In genomic region chr4:143512978-143513313, GRCh38 we compare ENCODE assay signal across 8 cellular contexts. TPM values are rescaled to one million over a fixed set of nuclear protein-coding genes. Genes with fewer than 3 reads are reported as not detected.
DNase-seq lines count a peak whose midpoint lies in the region; ATAC-seq lines count a peak whose summit lies in the region.

No MANE protein-coding gene starts in this region.

- peaks cover 25% of the 10 kb centered on the region for H3K4me1 Mint-ChIP-seq in activated CD4-positive, alpha-beta T cell treated with anti-CD3 and anti-CD28 coated beads for 36 hours
- peaks cover 33% of the 10 kb centered on the region for H3K4me1 Mint-ChIP-seq in activated T-cell treated with anti-CD3 and anti-CD28 coated beads, Interleukin-2, amount 50 U/mL, for 4 hours (ENCODE audit: low read depth)
- peaks cover 34% of the 10 kb centered on the region for H3K4me1 Mint-ChIP-seq in stimulated activated memory B cell treated with anti-CD40 and anti-IgM and Interleukin-4, amounts not matched to agents 10 μg/mL and 1 μg/mL and 100 μg/mL, for 72 hours

- peak overlapping the region; percentile 100 for H3K4me3 Mint-ChIP-seq in activated CD4-positive, alpha-beta T cell treated with anti-CD3 and anti-CD28 coated beads for 36 hours
- H3K4me3 Mint-ChIP-seq in activated T-cell treated with anti-CD3 and anti-CD28 coated beads, Interleukin-2, amount 50 U/mL, for 4 hours = peak overlapping the region; percentile 99
- peak overlapping the region; percentile 93 for H3K4me3 Mint-ChIP-seq in stimulated activated memory B cell treated with anti-CD40 and anti-IgM and Interleukin-4, amounts not matched to agents 10 μg/mL and 1 μg/mL and 100 μg/mL, for 72 hours

- H3K27me3 ChIP-seq in right cardiac atrium (ENCODE audit: control insufficient read depth, insufficient read depth) = no peaks in the 10 kb centered on the region

- H3K9me3 ChIP-seq in right cardiac atrium (ENCODE audit: control insufficient read depth, low read length) = no peaks in the 10 kb centered on the region

- no peaks in the 10 kb centered on the region for H3K27me3 Mint-ChIP-seq in activated CD4-positive, alpha-beta T cell treated with anti-CD3 and anti-CD28 coated beads for 36 hours
- H3K27me3 Mint-ChIP-seq in activated T-cell treated with anti-CD3 and anti-CD28 coated beads, Interleukin-2, amount 50 U/mL, for 4 hours (ENCODE audit: low read depth) = peaks cover 2% of the 10 kb centered on the region
- no peaks in the 10 kb centered on the region for H3K27me3 Mint-ChIP-seq in stimulated activated memory B cell treated with anti-CD40 and anti-IgM and Interleukin-4, amounts not matched to agents 10 μg/mL and 1 μg/mL and 100 μg/mL, for 72 hours

- POLR2A ChIA-PET in activated CD4-positive, alpha-beta T cell treated with anti-CD3 and anti-CD28 coated beads for 36 hours (lab: Charles Lee) = no interaction called here

- peak overlapping the region; percentile 88 for H3K27ac ChIP-seq in right cardiac atrium (ENCODE audit: low read length)

- H3K27ac Mint-ChIP-seq in activated CD4-positive, alpha-beta T cell treated with anti-CD3 and anti-CD28 coated beads for 36 hours = peak overlapping the region; percentile 99
- peak overlapping the region; percentile 92 for H3K27ac Mint-ChIP-seq in stimulated activated memory B cell treated with anti-CD40 and anti-IgM and Interleukin-4, amounts not matched to agents 10 μg/mL and 1 μg/mL and 100 μg/mL, for 72 hours

- DNase-seq in activated CD4-positive, alpha-beta T cell treated with anti-CD3 and anti-CD28 coated beads for 36 hours = no peak
- no peak for DNase-seq in activated CD4-positive, alpha-beta T cell treated with anti-CD3 and anti-CD28 coated beads for 48 hours
- no peak for DNase-seq in activated T-cell treated with anti-CD3 and anti-CD28 coated beads, Interleukin-2, amount 50 U/mL, for 4 hours
- DNase-seq in right cardiac atrium (no peak), mucosa of gallbladder (ENCODE audit: low spot score) (no peak), NCI-H187 (lab: John Stamatoyannopoulos, UW) (no peak)

- CTCF ChIA-PET in activated CD4-positive, alpha-beta T cell treated with anti-CD3 and anti-CD28 coated beads for 36 hours (lab: Charles Lee) = interaction anchor here (0.9 to 1.2 kb wide), 2 partner anchors 11 to 759 kb away, joined by 3 to 4 read pairs; no protein-coding TSS in a partner anchor

- no peaks in the 10 kb centered on the region for H3K9me3 Mint-ChIP-seq in activated CD4-positive, alpha-beta T cell treated with anti-CD3 and anti-CD28 coated beads for 36 hours (ENCODE audit: low read depth)
- no peaks in the 10 kb centered on the region for H3K9me3 Mint-ChIP-seq in activated T-cell treated with anti-CD3 and anti-CD28 coated beads, Interleukin-2, amount 50 U/mL, for 4 hours
- H3K9me3 Mint-ChIP-seq in stimulated activated memory B cell treated with anti-CD40 and anti-IgM and Interleukin-4, amounts not matched to agents 10 μg/mL and 1 μg/mL and 100 μg/mL, for 72 hours = no peaks in the 10 kb centered on the region

- peak overlapping the region; percentile 59 for H3K4me3 ChIP-seq in right cardiac atrium (ENCODE audit: low read length)

- H3K4me1 ChIP-seq in right cardiac atrium (ENCODE audit: control insufficient read depth, insufficient read depth, low read length) = no peaks in the 10 kb centered on the region

- peaks cover 26% of the 10 kb centered on the region for H3K36me3 Mint-ChIP-seq in activated CD4-positive, alpha-beta T cell treated with anti-CD3 and anti-CD28 coated beads for 36 hours (ENCODE audit: low read depth)
- peaks cover 13% of the 10 kb centered on the region for H3K36me3 Mint-ChIP-seq in activated T-cell treated with anti-CD3 and anti-CD28 coated beads, Interleukin-2, amount 50 U/mL, for 4 hours (ENCODE audit: insufficient read depth)
- peaks cover 11% of the 10 kb centered on the region for H3K36me3 Mint-ChIP-seq in stimulated activated memory B cell treated with anti-CD40 and anti-IgM and Interleukin-4, amounts not matched to agents 10 μg/mL and 1 μg/mL and 100 μg/mL, for 72 hours

- intact Hi-C loops in activated CD4-positive, alpha-beta T cell treated with anti-CD3 and anti-CD28 coated beads for 36 hours (cut with DNase I, micrococcal nuclease) = loop anchor here (1.0 to 10.0 kb wide), 10 partner anchors 46 to 1972 kb away; partner anchors contain the start of genes USP38 (in 2 of the 2), ABCE1 (in 1 of the 2), ANAPC10 (in 1 of the 2) and GAB1 (in 1 of the 2)
- intact Hi-C loops in right cardiac atrium (cut with DNase I) = no loop called here

- WGBS in right cardiac atrium = under 1% methylated on average over 18 of the region's 18 CpGs

- peak; percentile 40 for ATAC-seq in activated CD4-positive, alpha-beta T cell treated with anti-CD3 and anti-CD28 coated beads for 36 hours
- ATAC-seq in HG03139 (IDR thresholded peaks at IDR 0.05; ENCODE audit: unreplicated experiment) (peak; percentile 30), right cardiac atrium (peak; percentile 52 to 61)
- ATAC-seq in activated T-cell treated with anti-CD3 and anti-CD28 coated beads, Interleukin-2, amount 50 U/mL, for 4 hours = peak; percentile 30 to 36
- peak; percentile 72 for ATAC-seq in stimulated activated memory B cell treated with anti-CD40 and anti-IgM and Interleukin-4, amounts not matched to agents 10 μg/mL and 1 μg/mL and 100 μg/mL, for 72 hours

RNA-seq across cellular contexts. Expression of gene SMARCA5, which starts 0.6 kb away (rescaled TPM):
- total RNA-seq in activated CD4-positive, alpha-beta T cell treated with anti-CD3 and anti-CD28 coated beads for 36 hours = 10 to 100 TPM; 66.6 to 69.8 TPM
- 10 to 100 TPM; 59.2 to 66.5 (median 64.4) TPM for total RNA-seq in activated T-cell treated with anti-CD3 and anti-CD28 coated beads, Interleukin-2, amount 50 U/mL, for 4 hours
- total RNA-seq in right cardiac atrium = 10 to 100 TPM; 28.9 to 39.0 (median 31.1) TPM
- polyA plus RNA-seq in right cardiac atrium = 14.9 TPM
- total RNA-seq in mucosa of gallbladder = 49.5 TPM

Comparison
In these comparisons a context has a peak if more than half of its experiments do, and no peak if none do; other contexts are left out.
1. intact Hi-C loops: an anchor here in activated CD4-positive, alpha-beta T cell treated with anti-CD3 and anti-CD28 coated beads for 36 hours (1.0 to 10.0 kb wide); none called in right cardiac atrium.